In genomic region chr6:154675602-154676088, GRCh38 we compare ENCODE assay signal across 1 cellular context.
TF ChIP-seq lines count a peak whose summit lies in the region.

No MANE protein-coding gene starts in this region.

TF ChIP-seq in HepG2, 621 proteins besides CTCF, POLR2A, EP300 and RAD21 (continued from another document and continues in another):
- TF ChIP-seq, protein P1, sequence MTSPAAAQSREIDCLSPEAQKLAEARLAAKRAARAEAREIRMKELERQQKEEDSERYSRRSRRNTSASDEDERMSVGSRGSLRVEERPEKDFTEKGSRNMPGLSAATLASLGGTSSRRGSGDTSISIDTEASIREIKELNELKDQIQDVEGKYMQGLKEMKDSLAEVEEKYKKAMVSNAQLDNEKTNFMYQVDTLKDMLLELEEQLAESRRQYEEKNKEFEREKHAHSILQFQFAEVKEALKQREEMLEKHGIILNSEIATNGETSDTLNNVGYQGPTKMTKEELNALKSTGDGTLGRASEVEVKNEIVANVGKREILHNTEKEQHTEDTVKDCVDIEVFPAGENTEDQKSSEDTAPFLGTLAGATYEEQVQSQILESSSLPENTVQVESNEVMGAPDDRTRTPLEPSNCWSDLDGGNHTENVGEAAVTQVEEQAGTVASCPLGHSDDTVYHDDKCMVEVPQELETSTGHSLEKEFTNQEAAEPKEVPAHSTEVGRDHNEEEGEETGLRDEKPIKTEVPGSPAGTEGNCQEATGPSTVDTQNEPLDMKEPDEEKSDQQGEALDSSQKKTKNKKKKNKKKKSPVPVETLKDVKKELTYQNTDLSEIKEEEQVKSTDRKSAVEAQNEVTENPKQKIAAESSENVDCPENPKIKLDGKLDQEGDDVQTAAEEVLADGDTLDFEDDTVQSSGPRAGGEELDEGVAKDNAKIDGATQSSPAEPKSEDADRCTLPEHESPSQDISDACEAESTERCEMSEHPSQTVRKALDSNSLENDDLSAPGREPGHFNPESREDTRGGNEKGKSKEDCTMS (CRISPR knock-in tag; conservative IDR thresholded peaks at IDR 0.05), result no peak
- no peak for TF ChIP-seq SATB2 (CRISPR knock-in tag; IDR thresholded peaks at IDR 0.05)
- no peak for TF ChIP-seq ZNF264 (CRISPR knock-in tag; IDR thresholded peaks at IDR 0.05)
- no peak for TF ChIP-seq ARID2 (CRISPR knock-in tag; IDR thresholded peaks at IDR 0.05; ENCODE audit: borderline replicate concordance)
- no peak for TF ChIP-seq ZSCAN25 (CRISPR knock-in tag; IDR thresholded peaks at IDR 0.05)
- peak; percentile 80; the same call in 1 of the 2 replicates for TF ChIP-seq KDM4B (CRISPR knock-in tag; IDR thresholded peaks at IDR 0.05)
- peak in 1 of 2 experiments; percentile 40; a peak in 1 of 4 replicates for TF ChIP-seq MAFK (conservative IDR thresholded peaks at IDR 0.05 in 1 of 2, IDR thresholded peaks at IDR 0.05 in 1 of 2; ENCODE audit: low read length in 2 of 2)
- TF ChIP-seq SALL2 (CRISPR knock-in tag; IDR thresholded peaks at IDR 0.05), result no peak
- TF ChIP-seq HNF4A (CRISPR knock-in tag; IDR thresholded peaks at IDR 0.05), result no peak
- TF ChIP-seq MXD3 (CRISPR knock-in tag; IDR thresholded peaks at IDR 0.05), result no peak
- TF ChIP-seq STAG1 (CRISPR knock-in tag; IDR thresholded peaks at IDR 0.05), result peak; percentile 99
- TF ChIP-seq, protein P2, sequence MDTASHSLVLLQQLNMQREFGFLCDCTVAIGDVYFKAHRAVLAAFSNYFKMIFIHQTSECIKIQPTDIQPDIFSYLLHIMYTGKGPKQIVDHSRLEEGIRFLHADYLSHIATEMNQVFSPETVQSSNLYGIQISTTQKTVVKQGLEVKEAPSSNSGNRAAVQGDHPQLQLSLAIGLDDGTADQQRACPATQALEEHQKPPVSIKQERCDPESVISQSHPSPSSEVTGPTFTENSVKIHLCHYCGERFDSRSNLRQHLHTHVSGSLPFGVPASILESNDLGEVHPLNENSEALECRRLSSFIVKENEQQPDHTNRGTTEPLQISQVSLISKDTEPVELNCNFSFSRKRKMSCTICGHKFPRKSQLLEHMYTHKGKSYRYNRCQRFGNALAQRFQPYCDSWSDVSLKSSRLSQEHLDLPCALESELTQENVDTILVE (CRISPR knock-in tag; IDR thresholded peaks at IDR 0.05), result peak; percentile 80
- no peak for TF ChIP-seq TBL1XR1 (IDR thresholded peaks at IDR 0.05; ENCODE audit: borderline replicate concordance, low read length, partially characterized antibody)
- peak; percentile 40; the same call in 1 of the 2 replicates for TF ChIP-seq BRCA1 (CRISPR knock-in tag; IDR thresholded peaks at IDR 0.05)
- no peak for TF ChIP-seq KDM6A (CRISPR knock-in tag; IDR thresholded peaks at IDR 0.05; ENCODE audit: low read depth)
- TF ChIP-seq ZNF777 (CRISPR knock-in tag; IDR thresholded peaks at IDR 0.05), result no peak
- no peak for TF ChIP-seq ZMYM3 (CRISPR knock-in tag; IDR thresholded peaks at IDR 0.05)
- no peak for TF ChIP-seq PAF1 (CRISPR knock-in tag; IDR thresholded peaks at IDR 0.05)
- no peak for TF ChIP-seq TAF1 (CRISPR knock-in tag; IDR thresholded peaks at IDR 0.05)
- 0 out of 2 replicates have a peak, but pooled peaks have one; percentile 28 for TF ChIP-seq ZNF598 (CRISPR knock-in tag; IDR thresholded peaks at IDR 0.05; ENCODE audit: borderline replicate concordance)
- TF ChIP-seq ZNF260 (CRISPR knock-in tag; IDR thresholded peaks at IDR 0.05; ENCODE audit: borderline replicate concordance, low read depth), result no peak
- TF ChIP-seq PLRG1 (conservative IDR thresholded peaks at IDR 0.05), result no peak
- no peak for TF ChIP-seq ZNF878 (CRISPR knock-in tag; IDR thresholded peaks at IDR 0.05)
- no peak for TF ChIP-seq POLR2G (IDR thresholded peaks at IDR 0.05; ENCODE audit: low read depth, low read length)
- TF ChIP-seq RARG (CRISPR knock-in tag; IDR thresholded peaks at IDR 0.05; ENCODE audit: low read depth), result no peak
- TF ChIP-seq SP4 (CRISPR knock-in tag; IDR thresholded peaks at IDR 0.05), result no peak
- TF ChIP-seq ARNT (IDR thresholded peaks at IDR 0.05), result no peak
- no peak for TF ChIP-seq MTF2 (CRISPR knock-in tag; IDR thresholded peaks at IDR 0.05; ENCODE audit: borderline replicate concordance)
- TF ChIP-seq ZNF337 (CRISPR knock-in tag; IDR thresholded peaks at IDR 0.05; ENCODE audit: borderline replicate concordance, low read depth), result no peak
- no peak for TF ChIP-seq HES4 (CRISPR knock-in tag; IDR thresholded peaks at IDR 0.05; ENCODE audit: borderline replicate concordance)
- TF ChIP-seq, protein P3, sequence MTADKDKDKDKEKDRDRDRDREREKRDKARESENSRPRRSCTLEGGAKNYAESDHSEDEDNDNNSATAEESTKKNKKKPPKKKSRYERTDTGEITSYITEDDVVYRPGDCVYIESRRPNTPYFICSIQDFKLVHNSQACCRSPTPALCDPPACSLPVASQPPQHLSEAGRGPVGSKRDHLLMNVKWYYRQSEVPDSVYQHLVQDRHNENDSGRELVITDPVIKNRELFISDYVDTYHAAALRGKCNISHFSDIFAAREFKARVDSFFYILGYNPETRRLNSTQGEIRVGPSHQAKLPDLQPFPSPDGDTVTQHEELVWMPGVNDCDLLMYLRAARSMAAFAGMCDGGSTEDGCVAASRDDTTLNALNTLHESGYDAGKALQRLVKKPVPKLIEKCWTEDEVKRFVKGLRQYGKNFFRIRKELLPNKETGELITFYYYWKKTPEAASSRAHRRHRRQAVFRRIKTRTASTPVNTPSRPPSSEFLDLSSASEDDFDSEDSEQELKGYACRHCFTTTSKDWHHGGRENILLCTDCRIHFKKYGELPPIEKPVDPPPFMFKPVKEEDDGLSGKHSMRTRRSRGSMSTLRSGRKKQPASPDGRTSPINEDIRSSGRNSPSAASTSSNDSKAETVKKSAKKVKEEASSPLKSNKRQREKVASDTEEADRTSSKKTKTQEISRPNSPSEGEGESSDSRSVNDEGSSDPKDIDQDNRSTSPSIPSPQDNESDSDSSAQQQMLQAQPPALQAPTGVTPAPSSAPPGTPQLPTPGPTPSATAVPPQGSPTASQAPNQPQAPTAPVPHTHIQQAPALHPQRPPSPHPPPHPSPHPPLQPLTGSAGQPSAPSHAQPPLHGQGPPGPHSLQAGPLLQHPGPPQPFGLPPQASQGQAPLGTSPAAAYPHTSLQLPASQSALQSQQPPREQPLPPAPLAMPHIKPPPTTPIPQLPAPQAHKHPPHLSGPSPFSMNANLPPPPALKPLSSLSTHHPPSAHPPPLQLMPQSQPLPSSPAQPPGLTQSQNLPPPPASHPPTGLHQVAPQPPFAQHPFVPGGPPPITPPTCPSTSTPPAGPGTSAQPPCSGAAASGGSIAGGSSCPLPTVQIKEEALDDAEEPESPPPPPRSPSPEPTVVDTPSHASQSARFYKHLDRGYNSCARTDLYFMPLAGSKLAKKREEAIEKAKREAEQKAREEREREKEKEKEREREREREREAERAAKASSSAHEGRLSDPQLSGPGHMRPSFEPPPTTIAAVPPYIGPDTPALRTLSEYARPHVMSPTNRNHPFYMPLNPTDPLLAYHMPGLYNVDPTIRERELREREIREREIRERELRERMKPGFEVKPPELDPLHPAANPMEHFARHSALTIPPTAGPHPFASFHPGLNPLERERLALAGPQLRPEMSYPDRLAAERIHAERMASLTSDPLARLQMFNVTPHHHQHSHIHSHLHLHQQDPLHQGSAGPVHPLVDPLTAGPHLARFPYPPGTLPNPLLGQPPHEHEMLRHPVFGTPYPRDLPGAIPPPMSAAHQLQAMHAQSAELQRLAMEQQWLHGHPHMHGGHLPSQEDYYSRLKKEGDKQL (CRISPR knock-in tag; IDR thresholded peaks at IDR 0.05; ENCODE audit: low read depth), result no peak
- TF ChIP-seq, protein P4, sequence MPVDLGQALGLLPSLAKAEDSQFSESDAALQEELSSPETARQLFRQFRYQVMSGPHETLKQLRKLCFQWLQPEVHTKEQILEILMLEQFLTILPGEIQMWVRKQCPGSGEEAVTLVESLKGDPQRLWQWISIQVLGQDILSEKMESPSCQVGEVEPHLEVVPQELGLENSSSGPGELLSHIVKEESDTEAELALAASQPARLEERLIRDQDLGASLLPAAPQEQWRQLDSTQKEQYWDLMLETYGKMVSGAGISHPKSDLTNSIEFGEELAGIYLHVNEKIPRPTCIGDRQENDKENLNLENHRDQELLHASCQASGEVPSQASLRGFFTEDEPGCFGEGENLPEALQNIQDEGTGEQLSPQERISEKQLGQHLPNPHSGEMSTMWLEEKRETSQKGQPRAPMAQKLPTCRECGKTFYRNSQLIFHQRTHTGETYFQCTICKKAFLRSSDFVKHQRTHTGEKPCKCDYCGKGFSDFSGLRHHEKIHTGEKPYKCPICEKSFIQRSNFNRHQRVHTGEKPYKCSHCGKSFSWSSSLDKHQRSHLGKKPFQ (CRISPR knock-in tag; IDR thresholded peaks at IDR 0.05; ENCODE audit: insufficient replicate concordance), result no peak
- TF ChIP-seq TERF1 (CRISPR knock-in tag; IDR thresholded peaks at IDR 0.05), result no peak
- TF ChIP-seq ZFP1 (CRISPR knock-in tag; IDR thresholded peaks at IDR 0.05), result 0 out of 2 replicates have a peak, but pooled peaks have one; percentile 55
- no peak for TF ChIP-seq BCLAF1 (IDR thresholded peaks at IDR 0.05)
- no peak for TF ChIP-seq ZNF75D (CRISPR knock-in tag; IDR thresholded peaks at IDR 0.05; ENCODE audit: borderline replicate concordance)
- TF ChIP-seq ZNF101 (CRISPR knock-in tag; IDR thresholded peaks at IDR 0.05; ENCODE audit: borderline replicate concordance, low read depth), result no peak
- TF ChIP-seq, protein P5, sequence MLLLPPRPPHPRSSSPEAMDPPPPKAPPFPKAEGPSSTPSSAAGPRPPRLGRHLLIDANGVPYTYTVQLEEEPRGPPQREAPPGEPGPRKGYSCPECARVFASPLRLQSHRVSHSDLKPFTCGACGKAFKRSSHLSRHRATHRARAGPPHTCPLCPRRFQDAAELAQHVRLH (CRISPR knock-in tag; IDR thresholded peaks at IDR 0.05; ENCODE audit: borderline replicate concordance, low read depth), result peak; percentile 81; the same call in 1 of the 2 replicates
- TF ChIP-seq ZNF788 (CRISPR knock-in tag; IDR thresholded peaks at IDR 0.05; ENCODE audit: borderline replicate concordance), result no peak; the same call in 1 of the 2 replicates
- TF ChIP-seq HNRNPH1 (optimal IDR thresholded peaks at IDR 0.05; ENCODE audit: low read depth, low read length), result no peak
- TF ChIP-seq RARA (CRISPR knock-in tag; IDR thresholded peaks at IDR 0.05), result no peak
- TF ChIP-seq CCDC6 (CRISPR knock-in tag; IDR thresholded peaks at IDR 0.05), result no peak
- no peak for TF ChIP-seq GPN1 (CRISPR knock-in tag; IDR thresholded peaks at IDR 0.05; ENCODE audit: borderline replicate concordance)
- no peak for TF ChIP-seq DMAP1 (CRISPR knock-in tag; IDR thresholded peaks at IDR 0.05)
- TF ChIP-seq HIC2 (CRISPR knock-in tag; IDR thresholded peaks at IDR 0.05; ENCODE audit: low read depth), result no peak
- TF ChIP-seq ZNF576 (CRISPR knock-in tag; IDR thresholded peaks at IDR 0.05), result no peak
- TF ChIP-seq ZNF616 (CRISPR knock-in tag; IDR thresholded peaks at IDR 0.05; ENCODE audit: low read depth), result no peak
- TF ChIP-seq ZNF30 (CRISPR knock-in tag; IDR thresholded peaks at IDR 0.05), result no peak
- TF ChIP-seq, protein P6, sequence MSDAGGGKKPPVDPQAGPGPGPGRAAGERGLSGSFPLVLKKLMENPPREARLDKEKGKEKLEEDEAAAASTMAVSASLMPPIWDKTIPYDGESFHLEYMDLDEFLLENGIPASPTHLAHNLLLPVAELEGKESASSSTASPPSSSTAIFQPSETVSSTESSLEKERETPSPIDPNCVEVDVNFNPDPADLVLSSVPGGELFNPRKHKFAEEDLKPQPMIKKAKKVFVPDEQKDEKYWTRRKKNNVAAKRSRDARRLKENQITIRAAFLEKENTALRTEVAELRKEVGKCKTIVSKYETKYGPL (CRISPR knock-in tag; IDR thresholded peaks at IDR 0.05), result no peak
- TF ChIP-seq CEBPB (IDR thresholded peaks at IDR 0.05; ENCODE audit: borderline replicate concordance, low read depth, low read length), result peak; percentile 60; the same call in 1 of the 2 replicates
- TF ChIP-seq ZNF768 (CRISPR knock-in tag; IDR thresholded peaks at IDR 0.05), result no peak
